Comparison of ENCODE assay signal across 10 cellular contexts in genomic region chr22:32413715-32414114, GRCh38. TPM values are rescaled to one million over a fixed set of nuclear protein-coding genes. Genes with fewer than 3 reads are reported as not detected.
A peak's percentile ranks its signal among the peaks of the same experiment; 100 is the strongest.
DNase-seq lines count a peak whose midpoint lies in the region; ATAC-seq and TF ChIP-seq lines count a peak whose summit lies in the region.
"Had no signal": no experiment of that assay in that cellular context is flagged by ENCODE, and none has a peak within 500 bp of the region (broad histone marks: within the 10 kb centered on the region; RNA-seq: fewer than 3 reads in every experiment).

No MANE protein-coding gene starts in this region.

- CTCF ChIA-PET in naive thymus-derived CD4-positive, alpha-beta T cell (lab: Charles Lee), result no interaction called here

- no peaks in the 10 kb centered on the region for H3K9me3 Mint-ChIP-seq in activated T-cell treated with anti-CD3 and anti-CD28 coated beads, Interleukin-2, amount 50 U/mL, for 72 hours
- H3K9me3 Mint-ChIP-seq in naive thymus-derived CD4-positive, alpha-beta T cell, result peaks cover 0 to 5% (median 0%) of the 10 kb centered on the region in 11 donors

- no peak for ATAC-seq in activated T-cell treated with anti-CD3 and anti-CD28 coated beads, Interleukin-2, amount 50 U/mL, for 72 hours (replicated peaks in 1 of 2)
- ATAC-seq in upper lobe of right lung (no peak), GM18511 (IDR thresholded peaks at IDR 0.05; ENCODE audit: unreplicated experiment) (no peak)
- no peak for ATAC-seq in naive thymus-derived CD4-positive, alpha-beta T cell
- ATAC-seq: Right ventricle myocardium inferior had no signal

- intact Hi-C loops in upper lobe of right lung (cut with DNase I), result no loop called here
- intact Hi-C loops in naive thymus-derived CD4-positive, alpha-beta T cell (cut with micrococcal nuclease), result loop anchor here (5.0 to 10.0 kb wide), 5 partner anchors 209 to 749 kb away; partner anchors contain the start of genes DEPDC5 (in 1 of the 2), PISD (in 1 of the 2), PRR14L (in 1 of the 2) and RFPL2 (in 1 of the 2)

- no peak overlapping the region for H3K9ac ChIP-seq in OCI-LY3 (ENCODE audit: low read length)

- peak overlapping the region; percentile 63; the same call in 1 of the 2 replicates for H2AFZ ChIP-seq in OCI-LY3 (ENCODE audit: low read depth, low read length)

- H4K20me1 ChIP-seq in OCI-LY3 (ENCODE audit: insufficient read depth, low read length), result peaks cover 9% of the 10 kb centered on the region

- peak; percentile 59 for TF ChIP-seq CTCF in OCI-LY3 (IDR thresholded peaks at IDR 0.05; ENCODE audit: low read depth, low read length)
- peak; percentile 46 for TF ChIP-seq CTCF in fibroblast of mammary gland (conservative IDR thresholded peaks at IDR 0.05; ENCODE audit: control insufficient read depth, insufficient read depth, low read depth, low read length)
- TF ChIP-seq CTCF in upper lobe of right lung (IDR thresholded peaks at IDR 0.05), result peak; percentile 29

- H3K4me3 ChIP-seq in OCI-LY3 (ENCODE audit: low read length) (no peak overlapping the region), fibroblast of mammary gland (ENCODE audit: control insufficient read depth, low read depth, low read length) (no peak overlapping the region), upper lobe of right lung (no peak overlapping the region)
- no peak overlapping the region for H3K4me3 ChIP-seq in naive thymus-derived CD4-positive, alpha-beta T cell (ENCODE audit: low read length)

- peaks cover 48% of the 10 kb centered on the region for H3K4me1 ChIP-seq in OCI-LY3 (ENCODE audit: low read length)
- H3K4me1 ChIP-seq in upper lobe of right lung, result peaks cover 21% of the 10 kb centered on the region
- H3K4me1 ChIP-seq in naive thymus-derived CD4-positive, alpha-beta T cell (ENCODE audit: control insufficient read depth in 2 of 2, insufficient read depth in 2 of 2, low read length in 2 of 2), result peaks cover 12 to 14% of the 10 kb centered on the region in 2 donors

- peaks cover 17% of the 10 kb centered on the region for H3K36me3 ChIP-seq in OCI-LY3 (replicated peaks; ENCODE audit: low read depth, low read length)
- peaks cover 1% of the 10 kb centered on the region for H3K36me3 ChIP-seq in upper lobe of right lung
- peaks cover 0 to 4% (median 0%) of the 10 kb centered on the region in 3 experiments for H3K36me3 ChIP-seq in naive thymus-derived CD4-positive, alpha-beta T cell (ENCODE audit: control insufficient read depth in 2 of 3, insufficient read depth in 3 of 3, low read length in 3 of 3)

- H3K27ac Mint-ChIP-seq in activated T-cell treated with anti-CD3 and anti-CD28 coated beads, Interleukin-2, amount 50 U/mL, for 72 hours, result peak overlapping the region; percentile 38
- H3K27ac Mint-ChIP-seq in naive thymus-derived CD4-positive, alpha-beta T cell, result peak overlapping the region in 1 of 9 donors; percentile 2

- H3K36me3 Mint-ChIP-seq in activated T-cell treated with anti-CD3 and anti-CD28 coated beads, Interleukin-2, amount 50 U/mL, for 72 hours (ENCODE audit: insufficient read depth in 2 of 2), result peaks cover 2 to 6% of the 10 kb centered on the region in 2 donors
- peaks cover 0 to 6% (median 4%) of the 10 kb centered on the region in 5 donors for H3K36me3 Mint-ChIP-seq in naive thymus-derived CD4-positive, alpha-beta T cell

- no peak overlapping the region for H3K4me3 Mint-ChIP-seq in activated T-cell treated with anti-CD3 and anti-CD28 coated beads, Interleukin-2, amount 50 U/mL, for 72 hours
- peak overlapping the region in 1 of 10 donors; percentile 43 for H3K4me3 Mint-ChIP-seq in naive thymus-derived CD4-positive, alpha-beta T cell

- H3K27me3 Mint-ChIP-seq in activated T-cell treated with anti-CD3 and anti-CD28 coated beads, Interleukin-2, amount 50 U/mL, for 72 hours (ENCODE audit: low read depth), result peaks cover 4% of the 10 kb centered on the region
- H3K27me3 Mint-ChIP-seq in naive thymus-derived CD4-positive, alpha-beta T cell, result peaks cover 7 to 24% (median 8%) of the 10 kb centered on the region in 5 donors

- H3K27me3 ChIP-seq in OCI-LY3 (ENCODE audit: low read depth, low read length), result no peaks in the 10 kb centered on the region
- peaks cover 12% of the 10 kb centered on the region for H3K27me3 ChIP-seq in upper lobe of right lung
- no peaks in the 10 kb centered on the region for H3K27me3 ChIP-seq in naive thymus-derived CD4-positive, alpha-beta T cell (ENCODE audit: control insufficient read depth in 2 of 2, insufficient read depth in 2 of 2, low read length in 2 of 2)

- POLR2A ChIA-PET in naive thymus-derived CD4-positive, alpha-beta T cell (lab: Charles Lee), result no interaction called here

- H3K4me2 ChIP-seq in OCI-LY3 (ENCODE audit: low read length), result peak overlapping the region; percentile 11; the same call in 1 of the 2 replicates

- H3K27ac ChIP-seq in OCI-LY3 (ENCODE audit: low read length) (peak overlapping the region; percentile 19; the same call in 1 of the 2 replicates), upper lobe of right lung (no peak overlapping the region)
- no peak overlapping the region for H3K27ac ChIP-seq in naive thymus-derived CD4-positive, alpha-beta T cell (ENCODE audit: low read depth, low read length)

- no peaks in the 10 kb centered on the region for H3K9me3 ChIP-seq in OCI-LY3 (ENCODE audit: insufficient read depth, low read length)
- no peaks in the 10 kb centered on the region for H3K9me3 ChIP-seq in upper lobe of right lung
- no peaks in the 10 kb centered on the region for H3K9me3 ChIP-seq in naive thymus-derived CD4-positive, alpha-beta T cell (ENCODE audit: control insufficient read depth in 2 of 3, low read length in 3 of 3)

- DNase-seq in activated T-cell treated with anti-CD3 and anti-CD28 coated beads, Interleukin-2, amount 50 U/mL, for 72 hours, result no peak
- DNase-seq in activated T-cell treated with anti-CD3 and anti-CD28 coated beads, Interleukin-2, amount 50 U/mL, for 48 hours, result no peak
- DNase-seq in fibroblast of mammary gland (ENCODE audit: low read depth) (peak; percentile 44), upper lobe of right lung (no peak)
- no peak for DNase-seq in naive thymus-derived CD4-positive, alpha-beta T cell
- DNase-seq in NK-92 treated with Interleukin-12 subunit alpha and Interleukin-12 subunit beta, amount 100 ng/mL, for 24 hours (lab: John Stamatoyannopoulos, UW), result no peak
- DNase-seq: activated naive CD4-positive, alpha-beta T cell treated with Interleukin-2 at 50 U/mL for 16 hours had no signal

- H3K79me2 ChIP-seq in OCI-LY3 (ENCODE audit: low read length), result peaks cover 35% of the 10 kb centered on the region

- peaks cover 26% of the 10 kb centered on the region for H3K4me1 Mint-ChIP-seq in activated T-cell treated with anti-CD3 and anti-CD28 coated beads, Interleukin-2, amount 50 U/mL, for 72 hours (ENCODE audit: low read depth)
- peaks cover 15 to 47% (median 42%) of the 10 kb centered on the region in 7 donors for H3K4me1 Mint-ChIP-seq in naive thymus-derived CD4-positive, alpha-beta T cell

RNA-seq across cellular contexts. Expression of gene RTCB, which starts 1.7 kb away (rescaled TPM):
- 100 to 1,000 TPM; 106 to 107 TPM for total RNA-seq in activated T-cell treated with anti-CD3 and anti-CD28 coated beads, Interleukin-2, amount 50 U/mL, for 72 hours
- total RNA-seq in upper lobe of right lung, result 61.1 TPM
- total RNA-seq in naive thymus-derived CD4-positive, alpha-beta T cell, result 10 to 100 TPM; 41.6 to 59.7 (median 54.6) TPM
- polyA plus RNA-seq in naive thymus-derived CD4-positive, alpha-beta T cell, result 100 to 1,000 TPM; 101 to 126 TPM

RNA-seq across cellular contexts. Expression of gene BPIFC, which starts 50.5 kb away (rescaled TPM):
- not detected for total RNA-seq in activated T-cell treated with anti-CD3 and anti-CD28 coated beads, Interleukin-2, amount 50 U/mL, for 72 hours
- not detected for total RNA-seq in upper lobe of right lung
- total RNA-seq in naive thymus-derived CD4-positive, alpha-beta T cell, result not detected
- polyA plus RNA-seq in naive thymus-derived CD4-positive, alpha-beta T cell, result not detected
- total RNA-seq: Right ventricle myocardium inferior had no signal

RNA-seq across cellular contexts. Expression of gene RFPL3, which starts 56.0 kb away (rescaled TPM):
- not detected for total RNA-seq in activated T-cell treated with anti-CD3 and anti-CD28 coated beads, Interleukin-2, amount 50 U/mL, for 72 hours
- total RNA-seq in upper lobe of right lung, result not detected
- total RNA-seq in naive thymus-derived CD4-positive, alpha-beta T cell, result not detected
- polyA plus RNA-seq in naive thymus-derived CD4-positive, alpha-beta T cell, result not detected
- total RNA-seq: Right ventricle myocardium inferior had no signal
